Comparison of ENCODE assay signal across 26 cellular contexts in genomic region chr11:27303903-27304302, GRCh38. TPM values are rescaled to one million over a fixed set of nuclear protein-coding genes. Genes with fewer than 3 reads are reported as not detected.
DNase-seq lines count a peak whose midpoint lies in the region; ATAC-seq, FAIRE-seq and TF ChIP-seq lines count a peak whose summit lies in the region.
"Had no signal": no experiment of that assay in that cellular context is flagged by ENCODE, and none has a peak within 500 bp of the region (broad histone marks: within the 10 kb centered on the region; RNA-seq: fewer than 3 reads in every experiment).

No MANE protein-coding gene starts in this region.

- no peaks in the 10 kb centered on the region for H3K9me2 ChIP-seq in SK-N-SH

- H3K27me3 Mint-ChIP-seq in endodermal cell (ENCODE audit: insufficient read depth) (peaks cover 3% of the 10 kb centered on the region), neural progenitor cell (ENCODE audit: insufficient read depth, low read depth) (no peaks in the 10 kb centered on the region)

- no peak overlapping the region for H3K9ac ChIP-seq in K562 (ENCODE audit: insufficient read depth in 1 of 2, low read depth in 2 of 2, low read length in 2 of 2)
- no peak overlapping the region for H3K9ac ChIP-seq in endodermal cell (ENCODE audit: extremely low read depth, low read length, poor library complexity, severe bottlenecking)
- no peak overlapping the region for H3K9ac ChIP-seq in liver (ENCODE audit: low read depth in 1 of 2, low read length in 2 of 2)
- H3K9ac ChIP-seq in neural progenitor cell: no peak overlapping the region
- no peak overlapping the region for H3K9ac ChIP-seq in SK-N-SH
- H3K9ac ChIP-seq: BLaER1 had no signal

- H3K4me2 ChIP-seq in K562 (ENCODE audit: insufficient read depth, low read length): no peak overlapping the region
- H3K4me2 ChIP-seq in neural progenitor cell: no peak overlapping the region
- H3K4me2 ChIP-seq in SK-N-SH: no peak overlapping the region
- H3K4me2 ChIP-seq: BLaER1 had no signal

- H3K4me3 Mint-ChIP-seq in endodermal cell (no peak overlapping the region), neural progenitor cell (no peak overlapping the region)
- H3K4me3 Mint-ChIP-seq: CD14-positive monocyte; CD4-positive, alpha-beta memory T cell; CD4-positive, CD25-positive, alpha-beta regulatory T cell; CD8-positive, alpha-beta memory T cell had no signal

- H3K27me3 ChIP-seq in K562 (ENCODE audit: control insufficient read depth in 2 of 2, insufficient read depth in 2 of 2, low read length in 2 of 2): no peaks in the 10 kb centered on the region
- no peaks in the 10 kb centered on the region for H3K27me3 ChIP-seq in endodermal cell (ENCODE audit: control insufficient read depth, insufficient read depth, low read length, poor library complexity, severe bottlenecking)
- no peaks in the 10 kb centered on the region for H3K27me3 ChIP-seq in liver (ENCODE audit: control insufficient read depth in 4 of 4, insufficient read depth in 4 of 4, low read length in 3 of 4)
- no peaks in the 10 kb centered on the region for H3K27me3 ChIP-seq in neural progenitor cell
- H3K27me3 ChIP-seq in SK-N-SH (ENCODE audit: insufficient read depth): no peaks in the 10 kb centered on the region
- H3K27me3 ChIP-seq in testis: no peaks in the 10 kb centered on the region
- no peaks in the 10 kb centered on the region for H3K27me3 ChIP-seq in small intestine (ENCODE audit: control insufficient read depth in 2 of 2, insufficient read depth in 2 of 2, low read length in 2 of 2)
- H3K27me3 ChIP-seq: BE2C, BLaER1 had no signal

- BruUV-seq in K562 (replicated peaks; lab: Mats Ljungman, UMichigan): no TSS peak

- H3K4me1 Mint-ChIP-seq in endodermal cell (no peaks in the 10 kb centered on the region), neural progenitor cell (no peaks in the 10 kb centered on the region)
- H3K4me1 Mint-ChIP-seq: CD14-positive monocyte; CD4-positive, alpha-beta memory T cell; CD4-positive, CD25-positive, alpha-beta regulatory T cell; CD8-positive, alpha-beta memory T cell had no signal

- TF ChIP-seq POLR2A in K562 (conservative IDR thresholded peaks at IDR 0.05): no peak
- no peak for TF ChIP-seq POLR2A in testis (IDR thresholded peaks at IDR 0.05)

- H3K79me2 ChIP-seq in K562 (ENCODE audit: control insufficient read depth, insufficient read depth, low read length) (no peaks in the 10 kb centered on the region), neural progenitor cell (ENCODE audit: low read depth) (no peaks in the 10 kb centered on the region), SK-N-SH (ENCODE audit: insufficient read depth) (no peaks in the 10 kb centered on the region)

- H3K4me1 ChIP-seq in K562 (replicated peaks in 1 of 2; ENCODE audit: control insufficient read depth in 2 of 2, insufficient read depth in 2 of 2, low read length in 2 of 2): peaks cover 0 to 7% of the 10 kb centered on the region in 2 experiments; a peak in 1 of 5 replicates
- no peaks in the 10 kb centered on the region for H3K4me1 ChIP-seq in endodermal cell (ENCODE audit: control insufficient read depth, insufficient read depth, low read length)
- H3K4me1 ChIP-seq in liver (ENCODE audit: control insufficient read depth in 4 of 4, insufficient read depth in 4 of 4, low read length in 3 of 4): peaks cover 0 to 4% (median 0%) of the 10 kb centered on the region in 4 donors
- H3K4me1 ChIP-seq in neural progenitor cell: no peaks in the 10 kb centered on the region
- H3K4me1 ChIP-seq in SK-N-SH (ENCODE audit: control insufficient read depth in 1 of 2, insufficient read depth in 2 of 2, low read depth in 1 of 2, low read length in 1 of 2): peaks cover 0 to 6% of the 10 kb centered on the region in 2 experiments; a peak in 1 of 4 replicates
- no peaks in the 10 kb centered on the region for H3K4me1 ChIP-seq in testis
- no peaks in the 10 kb centered on the region for H3K4me1 ChIP-seq in small intestine (ENCODE audit: control insufficient read depth in 2 of 2, insufficient read depth in 1 of 2, low read depth in 1 of 2, low read length in 1 of 2)
- H3K4me1 ChIP-seq: BE2C, BLaER1, Caco-2 had no signal

- H3K27ac Mint-ChIP-seq in endodermal cell (no peak overlapping the region), neural progenitor cell (no peak overlapping the region)
- H3K27ac Mint-ChIP-seq: CD4-positive, alpha-beta memory T cell; CD4-positive, CD25-positive, alpha-beta regulatory T cell; CD8-positive, alpha-beta memory T cell had no signal

- no peak for FAIRE-seq in K562 (lab: Jason Lieb, UNC)
- FAIRE-seq in small intestine (lab: Jason Lieb, UNC): no peak
- FAIRE-seq: A204.1, D721Med, G401.6, GM12891, GM19239 had no signal

- TF ChIP-seq EP300 in K562 (IDR thresholded peaks at IDR 0.05; ENCODE audit: low read length): no peak
- TF ChIP-seq EP300 in SK-N-SH (IDR thresholded peaks at IDR 0.05; ENCODE audit: borderline replicate concordance in 1 of 2, low read depth in 1 of 2, low read length in 1 of 2): no peak

- TF ChIP-seq RAD21 in K562 (CRISPR knock-in tag; conservative IDR thresholded peaks at IDR 0.05 in 1 of 2, IDR thresholded peaks at IDR 0.05 in 1 of 2) (no peak), liver (IDR thresholded peaks at IDR 0.05) (no peak), SK-N-SH (IDR thresholded peaks at IDR 0.05; ENCODE audit: low read length) (no peak)

- H3K36me3 ChIP-seq in K562 (ENCODE audit: control insufficient read depth, insufficient read depth, low read length): no peaks in the 10 kb centered on the region
- H3K36me3 ChIP-seq in endodermal cell (ENCODE audit: control insufficient read depth, insufficient read depth, low read length): no peaks in the 10 kb centered on the region
- H3K36me3 ChIP-seq in liver (ENCODE audit: control insufficient read depth in 4 of 4, insufficient read depth in 3 of 4, low read depth in 1 of 4, low read length in 3 of 4): no peaks in the 10 kb centered on the region
- H3K36me3 ChIP-seq in neural progenitor cell: peaks cover 3% of the 10 kb centered on the region
- H3K36me3 ChIP-seq in SK-N-SH (replicated peaks in 1 of 2; ENCODE audit: control insufficient read depth in 1 of 2, insufficient read depth in 2 of 2, low read length in 1 of 2): no peaks in the 10 kb centered on the region
- no peaks in the 10 kb centered on the region for H3K36me3 ChIP-seq in testis (ENCODE audit: low read depth, missing control alignments)
- no peaks in the 10 kb centered on the region for H3K36me3 ChIP-seq in small intestine (ENCODE audit: control insufficient read depth in 2 of 2, insufficient read depth in 2 of 2, low read length in 2 of 2)
- H3K36me3 ChIP-seq: BE2C, BLaER1 had no signal

- peaks cover 2% of the 10 kb centered on the region; the same call in 1 of the 2 replicates for H3K9me3 ChIP-seq in K562 (replicated peaks; ENCODE audit: control insufficient read depth, insufficient read depth, low read depth, low read length)
- H3K9me3 ChIP-seq in endodermal cell (ENCODE audit: control insufficient read depth, low read length): peaks cover 39% of the 10 kb centered on the region
- no peaks in the 10 kb centered on the region for H3K9me3 ChIP-seq in liver (ENCODE audit: control insufficient read depth in 4 of 4, low read length in 3 of 4)
- no peaks in the 10 kb centered on the region for H3K9me3 ChIP-seq in neural progenitor cell (ENCODE audit: low read depth)
- no peaks in the 10 kb centered on the region for H3K9me3 ChIP-seq in SK-N-SH
- H3K9me3 ChIP-seq in testis: no peaks in the 10 kb centered on the region
- H3K9me3 ChIP-seq in small intestine (ENCODE audit: control insufficient read depth, low read depth): no peaks in the 10 kb centered on the region
- H3K9me3 ChIP-seq: BE2C had no signal

- H3K36me3 Mint-ChIP-seq in endodermal cell (ENCODE audit: low read depth): peaks cover 3% of the 10 kb centered on the region
- no peaks in the 10 kb centered on the region for H3K36me3 Mint-ChIP-seq in neural progenitor cell
- H3K36me3 Mint-ChIP-seq: CD14-positive monocyte; CD4-positive, alpha-beta memory T cell; CD4-positive, CD25-positive, alpha-beta regulatory T cell had no signal

- TF ChIP-seq CTCF in K562 (IDR thresholded peaks at IDR 0.05 in 2 of 3, conservative IDR thresholded peaks at IDR 0.05 in 1 of 3; ENCODE audit: insufficient read depth in 2 of 3, low read depth in 1 of 3, low read length in 3 of 3) (no peak), endodermal cell (conservative IDR thresholded peaks at IDR 0.05) (no peak), liver (IDR thresholded peaks at IDR 0.05; ENCODE audit: low read depth, low read length, missing input control) (no peak), neural progenitor cell (IDR thresholded peaks at IDR 0.05) (no peak), SK-N-SH (IDR thresholded peaks at IDR 0.05) (no peak), testis (IDR thresholded peaks at IDR 0.05) (no peak)

- CTCF ChIA-PET in K562 (lab: Yijun Ruan, JAX; ENCODE audit: low intra/inter-chr PET ratio) (no interaction called here), SK-N-SH (lab: Yijun Ruan, JAX) (no interaction called here)

- no peaks in the 10 kb centered on the region for H3K9me1 ChIP-seq in K562 (ENCODE audit: control insufficient read depth, insufficient read depth, low read length)

- H2AFZ ChIP-seq in K562 (ENCODE audit: low read depth, low read length) (peak overlapping the region; percentile 46; the same call in 1 of the 2 replicates), neural progenitor cell (replicated peaks) (peak overlapping the region; percentile 45), SK-N-SH (ENCODE audit: low read depth) (no peak overlapping the region)

- H4K20me1 ChIP-seq in K562 (replicated peaks; ENCODE audit: control insufficient read depth, insufficient read depth, low read length) (no peaks in the 10 kb centered on the region), neural progenitor cell (ENCODE audit: low read depth) (no peaks in the 10 kb centered on the region), SK-N-SH (ENCODE audit: insufficient read depth) (no peaks in the 10 kb centered on the region)
- H4K20me1 ChIP-seq: BLaER1 had no signal

- H3K4me3 ChIP-seq in K562: no peak overlapping the region
- peak overlapping the region; percentile 56 for H3K4me3 ChIP-seq in endodermal cell (ENCODE audit: low read length)
- peak overlapping the region in 1 of 3 donors; percentile 11 for H3K4me3 ChIP-seq in liver (ENCODE audit: low read depth in 1 of 3, low read length in 3 of 3)
- no peak overlapping the region for H3K4me3 ChIP-seq in neural progenitor cell
- H3K4me3 ChIP-seq in SK-N-SH (ENCODE audit: low read depth in 2 of 2, low read length in 1 of 2): no peak overlapping the region
- H3K4me3 ChIP-seq in testis: no peak overlapping the region
- no peak overlapping the region for H3K4me3 ChIP-seq in small intestine (ENCODE audit: low read depth in 1 of 2, low read length in 2 of 2)
- H3K4me3 ChIP-seq: BLaER1 had no signal

- intact Hi-C loops in K562 (cut with micrococcal nuclease) (no loop called here), testis (cut with DNase I; ENCODE audit: low total_unique reads) (no loop called here)

- H3K9me3 Mint-ChIP-seq in endodermal cell (peaks cover 17% of the 10 kb centered on the region), neural progenitor cell (peaks cover 3% of the 10 kb centered on the region)

- POLR2A ChIA-PET in K562 (lab: Yijun Ruan, JAX) (no interaction called here), SK-N-SH (lab: Yijun Ruan, JAX) (no interaction called here)

- no peak for ATAC-seq in K562

- 28% methylated on average over 5 of the region's 5 CpGs for WGBS in K562 (ENCODE audit: insufficient coverage, low coverage, missing lambda C conversion rate)
- WGBS in endodermal cell (ENCODE audit: insufficient coverage in 1 of 2, insufficient read length in 1 of 2), 2 experiments: 80 to 82% methylated on average over 4 to 5 of the region's 5 CpGs
- WGBS in liver: 54% methylated on average over 5 of the region's 5 CpGs
- WGBS in SK-N-SH (ENCODE audit: low lambda C conversion rate): 89% methylated on average over 5 of the region's 5 CpGs
- WGBS in testis, 2 donors: 73 to 84% methylated on average over 5 of the region's 5 CpGs
- WGBS in small intestine, 3 donors: 64 to 81% (median 78%) methylated on average over 5 of the region's 5 CpGs

- no peaks in the 10 kb centered on the region for H3F3A ChIP-seq in neural progenitor cell (ENCODE audit: low read depth)
- peaks cover 10% of the 10 kb centered on the region for H3F3A ChIP-seq in SK-N-SH (replicated peaks; ENCODE audit: insufficient read depth)

- in situ Hi-C loops in K562 (cut with MboI): loop anchor here (5.0 kb wide), 1 partner anchor 117 kb away; no protein-coding TSS in a partner anchor

- H3K27ac ChIP-seq in K562 (ENCODE audit: extremely low read depth, low read depth, low read length): no peak overlapping the region
- H3K27ac ChIP-seq in endodermal cell (ENCODE audit: low read depth, low read length): no peak overlapping the region
- H3K27ac ChIP-seq in liver (ENCODE audit: low read depth in 1 of 2, low read length in 2 of 2): no peak overlapping the region
- H3K27ac ChIP-seq in neural progenitor cell: no peak overlapping the region
- no peak overlapping the region for H3K27ac ChIP-seq in SK-N-SH (ENCODE audit: low read depth in 2 of 2, low read length in 1 of 2)
- no peak overlapping the region for H3K27ac ChIP-seq in testis
- no peak overlapping the region for H3K27ac ChIP-seq in small intestine (ENCODE audit: low read depth in 1 of 2, low read length in 1 of 2)
- H3K27ac ChIP-seq: BLaER1 had no signal

- DNase-seq in K562 (ENCODE audit: extremely low read depth in 1 of 4, low spot score in 3 of 4): no peak
- DNase-seq in endodermal cell: no peak
- DNase-seq in neural progenitor cell (ENCODE audit: low spot score): no peak
- no peak for DNase-seq in SK-N-SH
- DNase-seq in testis: no peak
- no peak for DNase-seq in kidney glomerular epithelial cell (lab: John Stamatoyannopoulos, UW)
- DNase-seq in small intestine: no peak
- DNase-seq: 8988T; ACHN; BE2C; C1 segment of cervical spinal cord; Caco-2; Calu3; CD4-positive, alpha-beta memory T cell; CD4-positive, CD25-positive, alpha-beta regulatory T cell; CD8-positive, alpha-beta memory T cell; DMS79 treated with DMSO at 0.1 percent for 48 hours; GF-D8 had no signal

RNA-seq across cellular contexts. Expression of gene CCDC34, which starts 59.1 kb away (rescaled TPM):
- total RNA-seq in K562 (2011; cell fraction: chromatin; rRNA removed; ENCODE audit: low replicate concordance): 2.5 and 6.3 TPM in 2 replicates
- total RNA-seq in K562 (2011; cell fraction: nucleolus; rRNA removed): 2.5 and 2.7 TPM in 2 replicates
- total RNA-seq in K562 (2011; cell fraction: nucleoplasm; rRNA removed): 3.3 and 7.7 TPM in 2 replicates
- total RNA-seq in K562 (2014; rRNA removed) (13.8 and 16.5 TPM in 2 replicates), K562 (2014; rRNA removed; fragmentation: Illumina TruSeq; extraction: Trizol) (22.4 and 24.7 TPM in 2 replicates), K562 (2015; rRNA removed; fragmentation: Illumina TruSeq; extraction: Trizol) (32.6 and 34.7 TPM in 2 replicates), K562 (2021) (14.8 and 15.7 TPM in 2 replicates), endodermal cell (10 to 100 TPM; 26.2 to 38.1 TPM), liver (10 to 100 TPM in 1 of 2 donors, 1 to 10 TPM in 1; 1.8 to 10.5 TPM), neural progenitor cell (ENCODE audit: low replicate concordance) (15.6 and 30.6 TPM in 2 replicates), testis (10 to 100 TPM; 24.2 to 40.9 TPM)
- polyA plus RNA-seq in K562 (2011; rRNA removed) (8.1 and 11.9 TPM in 2 replicates), K562 (2014; fragmentation: Illumina TruSeq; extraction: Trizol) (30.9 and 42.0 TPM in 2 replicates), K562 (2014; fragmentation: Nextera tagmentation; extraction: Ambion mirVana) (1 to 10 TPM; 6.2 to 6.6 TPM), K562 (2014; rRNA removed) (15.6 and 19.0 TPM in 2 replicates), liver (1 to 10 TPM; 1.1 to 1.3 TPM), SK-N-SH (2012; rRNA removed) (5.7 and 6.7 TPM in 2 replicates), testis (ENCODE audit: insufficient read depth, low read depth, low replicate concordance) (15.2 TPM), small intestine (10 to 100 TPM in 1 of 3 donors, 1 to 10 TPM in 2; 6.2 to 17.6 (median 6.3) TPM)
- 5.8 and 7.1 TPM in 2 replicates for polyA plus RNA-seq in K562 (2011; cell fraction: cytosol; rRNA removed)
- polyA plus RNA-seq in K562 (2011; cell fraction: nucleus; rRNA removed): 5.1 and 5.8 TPM in 2 replicates
- 16.1 and 24.0 TPM in 2 replicates for polyA plus RNA-seq in K562 (2012)
- 5.4 and 7.6 TPM in 2 replicates for polyA minus RNA-seq in K562 (2011; rRNA and poly(A)+ RNA removed)
- polyA minus RNA-seq in K562 (2011; cell fraction: cytosol; rRNA and poly(A)+ RNA removed): 3.1 and 4.3 TPM in 2 replicates
- polyA minus RNA-seq in K562 (2011; cell fraction: nucleus; rRNA and poly(A)+ RNA removed): 4.7 and 5.2 TPM in 2 replicates
- 33.4 TPM for polyA plus RNA-seq in endodermal cell (2013, experiment 1 of 2)
- polyA plus RNA-seq in endodermal cell (2013, experiment 2 of 2): 34.7 TPM
- polyA plus RNA-seq in SK-N-SH (2012; cell fraction: cytosol; rRNA removed): 7.5 and 9.5 TPM in 2 replicates
- polyA plus RNA-seq in SK-N-SH (2012; cell fraction: nucleus; rRNA removed): 3.0 and 4.8 TPM in 2 replicates
